ENCODE assay signal across 19 cellular contexts in the genomic region with DNA sequence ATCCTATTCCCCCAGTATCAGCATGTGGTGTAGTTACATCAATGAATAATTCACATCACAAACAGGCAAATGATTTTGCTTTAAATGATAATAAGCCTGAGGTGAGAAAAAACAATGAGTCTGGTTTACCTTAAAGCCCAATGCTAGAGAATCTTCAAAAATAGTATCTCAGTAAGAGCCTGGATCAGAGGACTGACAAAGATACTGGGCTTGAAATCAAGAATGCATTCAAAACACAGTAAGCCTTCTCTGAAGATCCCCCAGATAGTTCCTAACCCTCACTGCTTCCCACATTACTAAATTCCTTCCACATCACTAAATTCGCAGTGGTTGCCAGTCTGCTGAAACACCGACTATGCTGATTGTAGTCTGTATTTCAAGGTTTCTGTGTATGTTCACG.
DNase-seq lines count a peak whose midpoint lies in the region; ATAC-seq and TF ChIP-seq lines count a peak whose summit lies in the region.
"Had no signal": no experiment of that assay in that cellular context is flagged by ENCODE, and none has a peak within 500 bp of the region (broad histone marks: within the 10 kb centered on the region; RNA-seq: fewer than 3 reads in every experiment).

No MANE protein-coding gene starts in this region.

- peaks cover 24% of the 10 kb centered on the region for H3K4me1 Mint-ChIP-seq in GM23338
- peaks cover 29% of the 10 kb centered on the region for H3K4me1 Mint-ChIP-seq in WTC11
- peaks cover 4% of the 10 kb centered on the region for H3K4me1 Mint-ChIP-seq in neural progenitor cell
- no peaks in the 10 kb centered on the region for H3K4me1 Mint-ChIP-seq in activated CD4-positive, alpha-beta memory T cell treated with anti-CD3 and anti-CD28 coated beads, Interleukin-2, amount 10 ng/mL, durations not matched to agents 7 days and 5 days
- no peaks in the 10 kb centered on the region for H3K4me1 Mint-ChIP-seq in mesothelial cell of epicardium
- H3K4me1 Mint-ChIP-seq: CD8-positive, alpha-beta memory T cell had no signal

- peak overlapping the region; percentile 14 for H3K9ac ChIP-seq in iPS-18a (ENCODE audit: low read length)
- H3K9ac ChIP-seq in neural progenitor cell = no peak overlapping the region
- no peak overlapping the region for H3K9ac ChIP-seq in Karpas-422 (ENCODE audit: low read length)
- H3K9ac ChIP-seq: BLaER1, GM23248 had no signal

- H3K9me3 Mint-ChIP-seq in GM23338 (no peaks in the 10 kb centered on the region; the same call in 2 of the 3 replicates), WTC11 (no peaks in the 10 kb centered on the region), neural progenitor cell (no peaks in the 10 kb centered on the region), mesothelial cell of epicardium (no peaks in the 10 kb centered on the region)
- no peaks in the 10 kb centered on the region for H3K9me3 Mint-ChIP-seq in activated CD4-positive, alpha-beta memory T cell treated with anti-CD3 and anti-CD28 coated beads, Interleukin-2, amount 10 ng/mL, durations not matched to agents 7 days and 5 days

- H4K20me1 ChIP-seq in GM23338 (replicated peaks; ENCODE audit: insufficient read depth) (no peaks in the 10 kb centered on the region), neural progenitor cell (ENCODE audit: low read depth) (no peaks in the 10 kb centered on the region), Karpas-422 (ENCODE audit: insufficient read depth, low read depth, low read length) (no peaks in the 10 kb centered on the region)
- H4K20me1 ChIP-seq: BLaER1 had no signal

- H3K9me3 ChIP-seq in iPS-18a (ENCODE audit: control insufficient read depth, low read depth, low read length) (no peaks in the 10 kb centered on the region), neural progenitor cell (ENCODE audit: low read depth) (no peaks in the 10 kb centered on the region), Karpas-422 (ENCODE audit: low read length) (peaks cover 9% of the 10 kb centered on the region; the same call in 1 of the 2 replicates)
- H3K9me3 ChIP-seq: BLaER1, Caco-2 had no signal

- CTCF ChIA-PET in WTC11 (lab: Charles Lee) = no interaction called here
- CTCF ChIA-PET in activated CD4-positive, alpha-beta memory T cell treated with anti-CD3 and anti-CD28 coated beads, Interleukin-2, amount 10 ng/mL, durations not matched to agents 7 days and 5 days (lab: Charles Lee) = no interaction called here

- DNase-seq in GM23338 (ENCODE audit: low spot score) (peak; percentile 27), WTC11 (ENCODE audit: low spot score) (no peak), neural progenitor cell (ENCODE audit: low spot score) (peak; percentile 8), NK-92 (lab: John Stamatoyannopoulos, UW; ENCODE audit: unreplicated experiment) (no peak), mesothelial cell of epicardium (ENCODE audit: low spot score in 2 of 2, unreplicated experiment in 2 of 2) (no peak), Karpas-422 (no peak)
- DNase-seq in activated CD4-positive, alpha-beta memory T cell treated with anti-CD3 and anti-CD28 coated beads, Interleukin-2, amount 10 ng/mL, durations not matched to agents 7 days and 5 days = no peak
- DNase-seq: 8988T; AML-193; Caco-2; CD8-positive, alpha-beta memory T cell; DMS53; GF-D8; GM23248; HCEC 1CT; HFFc6 had no signal

- H3K4me3 Mint-ChIP-seq in GM23338 = peak overlapping the region; percentile 30
- peak overlapping the region; percentile 33 for H3K4me3 Mint-ChIP-seq in WTC11
- H3K4me3 Mint-ChIP-seq in neural progenitor cell = no peak overlapping the region
- no peak overlapping the region for H3K4me3 Mint-ChIP-seq in activated CD4-positive, alpha-beta memory T cell treated with anti-CD3 and anti-CD28 coated beads, Interleukin-2, amount 10 ng/mL, durations not matched to agents 7 days and 5 days
- no peak overlapping the region for H3K4me3 Mint-ChIP-seq in mesothelial cell of epicardium
- H3K4me3 Mint-ChIP-seq: CD8-positive, alpha-beta memory T cell; HFFc6 had no signal

- H3K4me3 ChIP-seq in GM23338 (no peak overlapping the region), iPS-18a (ENCODE audit: low read length) (peak overlapping the region; percentile 18), neural progenitor cell (no peak overlapping the region), Karpas-422 (ENCODE audit: low read length) (no peak overlapping the region)
- H3K4me3 ChIP-seq: BLaER1, GM23248 had no signal

- H3K79me2 ChIP-seq in GM23338 (replicated peaks; ENCODE audit: insufficient read depth) (no peaks in the 10 kb centered on the region), neural progenitor cell (ENCODE audit: low read depth) (no peaks in the 10 kb centered on the region), Karpas-422 (ENCODE audit: low read length) (no peaks in the 10 kb centered on the region)

- H3K9me2 ChIP-seq in GM23338 (ENCODE audit: insufficient read depth) (peaks cover 7% of the 10 kb centered on the region; the same call in 1 of the 2 replicates), Karpas-422 (replicated peaks; ENCODE audit: insufficient read depth, low read length) (0 out of 2 replicates have a peak, but pooled peaks cover 3% of the 10 kb centered on the region)

- H3K36me3 Mint-ChIP-seq in GM23338 (ENCODE audit: low read depth) (no peaks in the 10 kb centered on the region), WTC11 (no peaks in the 10 kb centered on the region), neural progenitor cell (no peaks in the 10 kb centered on the region), mesothelial cell of epicardium (no peaks in the 10 kb centered on the region)
- no peaks in the 10 kb centered on the region for H3K36me3 Mint-ChIP-seq in activated CD4-positive, alpha-beta memory T cell treated with anti-CD3 and anti-CD28 coated beads, Interleukin-2, amount 10 ng/mL, durations not matched to agents 7 days and 5 days (ENCODE audit: low read depth)
- H3K36me3 Mint-ChIP-seq: CD8-positive, alpha-beta memory T cell had no signal

- no peak overlapping the region for H3K27ac ChIP-seq in GM23338 (ENCODE audit: low read depth)
- no peak overlapping the region for H3K27ac ChIP-seq in iPS-18a (ENCODE audit: low read length)
- H3K27ac ChIP-seq in neural progenitor cell = no peak overlapping the region
- no peak overlapping the region for H3K27ac ChIP-seq in Karpas-422 (ENCODE audit: low read length)
- H3K27ac ChIP-seq: BLaER1, GM23248 had no signal

- H3K4me2 ChIP-seq in GM23338 (peak overlapping the region; percentile 17), neural progenitor cell (no peak overlapping the region), Karpas-422 (ENCODE audit: low read depth, low read length, poor library complexity, severe bottlenecking) (no peak overlapping the region)
- H3K4me2 ChIP-seq: BLaER1 had no signal

- TF ChIP-seq CTCF in GM23338 (conservative IDR thresholded peaks at IDR 0.05; ENCODE audit: low read depth in 2 of 2) (no peak), WTC11 (IDR thresholded peaks at IDR 0.05) (no peak), neural progenitor cell (IDR thresholded peaks at IDR 0.05) (no peak), mesothelial cell of epicardium (IDR thresholded peaks at IDR 0.05; ENCODE audit: unreplicated experiment) (no peak)

- H2AFZ ChIP-seq in GM23338 = no peak overlapping the region
- H2AFZ ChIP-seq in neural progenitor cell (replicated peaks) = peak overlapping the region; percentile 1
- no peak overlapping the region for H2AFZ ChIP-seq in Karpas-422 (ENCODE audit: low read length)
- H2AFZ ChIP-seq: GM23248 had no signal

- H3K27me3 Mint-ChIP-seq in GM23338 (ENCODE audit: insufficient read depth, low read depth, poor library complexity) (no peaks in the 10 kb centered on the region), WTC11 (ENCODE audit: low read depth) (peaks cover 20% of the 10 kb centered on the region), neural progenitor cell (ENCODE audit: insufficient read depth, low read depth) (no peaks in the 10 kb centered on the region), mesothelial cell of epicardium (ENCODE audit: low read depth) (peaks cover 7% of the 10 kb centered on the region)
- no peaks in the 10 kb centered on the region for H3K27me3 Mint-ChIP-seq in activated CD4-positive, alpha-beta memory T cell treated with anti-CD3 and anti-CD28 coated beads, Interleukin-2, amount 10 ng/mL, durations not matched to agents 7 days and 5 days
- H3K27me3 Mint-ChIP-seq: CD8-positive, alpha-beta memory T cell had no signal

- H3K27me3 ChIP-seq in GM23338 (ENCODE audit: insufficient read depth) (no peaks in the 10 kb centered on the region), iPS-18a (ENCODE audit: control insufficient read depth, insufficient read depth, low read length) (peaks cover 12% of the 10 kb centered on the region), neural progenitor cell (no peaks in the 10 kb centered on the region), Karpas-422 (ENCODE audit: low read length) (no peaks in the 10 kb centered on the region)
- H3K27me3 ChIP-seq: BLaER1 had no signal

- H3K4me1 ChIP-seq in GM23338 (ENCODE audit: insufficient read depth) (peaks cover 24% of the 10 kb centered on the region), iPS-18a (ENCODE audit: control insufficient read depth, low read depth, low read length) (peaks cover 18% of the 10 kb centered on the region), neural progenitor cell (peaks cover 10% of the 10 kb centered on the region), Karpas-422 (ENCODE audit: low read length) (no peaks in the 10 kb centered on the region)
- H3K4me1 ChIP-seq: BLaER1, Caco-2 had no signal

- H3K36me3 ChIP-seq in GM23338 (ENCODE audit: insufficient read depth) (no peaks in the 10 kb centered on the region), iPS-18a (ENCODE audit: control insufficient read depth, low read depth, low read length) (no peaks in the 10 kb centered on the region), neural progenitor cell (no peaks in the 10 kb centered on the region), Karpas-422 (ENCODE audit: insufficient read depth, low read length) (no peaks in the 10 kb centered on the region)
- H3K36me3 ChIP-seq: BLaER1 had no signal

- ATAC-seq in GM23338 = peak; percentile 85
- ATAC-seq in WTC11 = peak; percentile 88
- ATAC-seq: HepG2 had no signal

- H3F3A ChIP-seq in GM23338 (replicated peaks; ENCODE audit: low read depth) (no peaks in the 10 kb centered on the region), neural progenitor cell (ENCODE audit: low read depth) (no peaks in the 10 kb centered on the region)

- H3K27ac Mint-ChIP-seq in GM23338 = no peak overlapping the region; the same call in 1 of the 2 replicates
- H3K27ac Mint-ChIP-seq in WTC11 = peak overlapping the region; percentile 12; the same call in 1 of the 2 replicates
- no peak overlapping the region for H3K27ac Mint-ChIP-seq in neural progenitor cell
- H3K27ac Mint-ChIP-seq in activated CD4-positive, alpha-beta memory T cell treated with anti-CD3 and anti-CD28 coated beads, Interleukin-2, amount 10 ng/mL, durations not matched to agents 7 days and 5 days = no peak overlapping the region
- H3K27ac Mint-ChIP-seq in mesothelial cell of epicardium = no peak overlapping the region
- H3K27ac Mint-ChIP-seq: CD8-positive, alpha-beta memory T cell; HFFc6 had no signal

- POLR2A ChIA-PET in WTC11 (lab: Charles Lee) = no interaction called here
- POLR2A ChIA-PET in activated CD4-positive, alpha-beta memory T cell treated with anti-CD3 and anti-CD28 coated beads, Interleukin-2, amount 10 ng/mL, durations not matched to agents 7 days and 5 days (lab: Charles Lee) = no interaction called here

TF ChIP-seq in GM23338, 12 proteins besides CTCF, POLR2A, EP300 and RAD21 (continues in another document):
- TF ChIP-seq NANOG (IDR thresholded peaks at IDR 0.05; ENCODE audit: borderline replicate concordance) = no peak

Comparison
In these comparisons a context has a peak if more than half of its experiments do, and no peak if none do; other contexts are left out.
1. DNase-seq: peak in GM23338 (single experiment) and neural progenitor cell (single experiment); none in WTC11 (single experiment), NK-92 (single experiment), activated CD4-positive, alpha-beta memory T cell treated with anti-CD3 and anti-CD28 coated beads, Interleukin-2, amount 10 ng/mL, durations not matched to agents 7 days and 5 days (single experiment), mesothelial cell of epicardium (0 of 2) and Karpas-422 (single experiment).
2. H3K4me3 Mint-ChIP-seq: peak in GM23338 (single experiment) and WTC11 (single experiment); none in neural progenitor cell (single experiment), activated CD4-positive, alpha-beta memory T cell treated with anti-CD3 and anti-CD28 coated beads, Interleukin-2, amount 10 ng/mL, durations not matched to agents 7 days and 5 days (single experiment) and mesothelial cell of epicardium (single experiment).